ENCODE assay signal across 12 cellular contexts in the genomic region with DNA sequence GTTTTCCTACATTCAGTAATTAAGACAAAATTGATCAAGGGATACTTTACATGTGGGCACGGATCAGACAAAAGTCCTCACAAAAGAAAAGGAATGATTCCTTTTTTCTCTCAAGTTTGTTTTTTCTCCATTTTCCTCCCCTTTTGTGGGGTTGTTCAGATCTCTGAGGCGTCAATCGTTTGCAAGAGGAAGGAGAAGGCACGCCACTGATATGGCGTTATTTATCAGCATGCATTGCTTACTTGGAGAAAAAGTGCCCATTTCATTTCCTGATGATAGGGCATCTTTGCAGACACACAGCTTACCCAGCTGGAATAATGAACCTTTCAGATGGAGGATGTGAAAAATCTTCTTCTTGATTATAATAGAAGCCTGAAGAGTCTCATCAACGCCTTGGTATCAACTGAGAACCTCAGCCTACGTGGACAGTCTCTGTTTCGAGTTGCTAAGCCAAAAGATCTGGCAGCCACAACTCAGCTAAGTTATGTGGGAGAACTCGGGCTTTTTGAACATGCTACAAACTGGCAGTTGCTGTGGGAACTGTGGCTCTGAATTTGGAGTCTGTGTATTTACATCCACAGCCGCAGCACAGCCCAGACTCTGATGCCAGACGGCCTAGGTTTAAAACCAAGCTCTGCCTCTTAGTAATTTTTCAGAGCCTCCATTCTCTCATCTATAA. TPM values are rescaled to one million over a fixed set of nuclear protein-coding genes. Genes with fewer than 3 reads are reported as not detected.
DNase-seq lines count a peak whose midpoint lies in the region; ATAC-seq and TF ChIP-seq lines count a peak whose summit lies in the region.
"Had no signal": no experiment of that assay in that cellular context is flagged by ENCODE, and none has a peak within 500 bp of the region (broad histone marks: within the 10 kb centered on the region; RNA-seq: fewer than 3 reads in every experiment).

No MANE protein-coding gene starts in this region.

- CTCF ChIA-PET in CD8-positive, alpha-beta T cell (lab: Charles Lee), result interaction anchor here (0.6 to 4.2 kb wide), 16 partner anchors 10 to 178 kb away, joined by 3 to 34 read pairs (median 5); no protein-coding TSS in a partner anchor

- no peak for TF ChIP-seq CTCF in CD8-positive, alpha-beta T cell (IDR thresholded peaks at IDR 0.05)
- TF ChIP-seq CTCF in neutrophil (IDR thresholded peaks at IDR 0.05), result no peak
- no peak for TF ChIP-seq CTCF in osteocyte (IDR thresholded peaks at IDR 0.05)

- peak overlapping the region; percentile 55 for H3K4me3 Mint-ChIP-seq in CD8-positive, alpha-beta T cell
- no peak overlapping the region for H3K4me3 Mint-ChIP-seq in osteocyte (ENCODE audit: unreplicated experiment)

- ATAC-seq in CD8-positive, alpha-beta T cell, result peak; percentile 63
- ATAC-seq: HCT116 had no signal

- H3K36me3 Mint-ChIP-seq in CD8-positive, alpha-beta T cell, result peaks cover 88% of the 10 kb centered on the region
- no peaks in the 10 kb centered on the region for H3K36me3 Mint-ChIP-seq in osteocyte (ENCODE audit: unreplicated experiment)

- no peaks in the 10 kb centered on the region for H3K27me3 ChIP-seq in CD8-positive, alpha-beta T cell (ENCODE audit: insufficient read depth, low read length)
- no peaks in the 10 kb centered on the region for H3K27me3 ChIP-seq in neutrophil
- H3K27me3 ChIP-seq: SJSA1 had no signal

- peak overlapping the region; percentile 94 for H3K27ac Mint-ChIP-seq in CD8-positive, alpha-beta T cell
- no peak overlapping the region for H3K27ac Mint-ChIP-seq in osteocyte (ENCODE audit: unreplicated experiment)

- H3K36me3 ChIP-seq in CD8-positive, alpha-beta T cell (ENCODE audit: insufficient read depth, low read length), result peaks cover 25% of the 10 kb centered on the region
- H3K36me3 ChIP-seq in neutrophil, result peaks cover 90% of the 10 kb centered on the region
- H3K36me3 ChIP-seq: SJSA1 had no signal

- peak overlapping the region; percentile 47 for H3K27ac ChIP-seq in CD8-positive, alpha-beta T cell (ENCODE audit: low read depth, low read length)
- H3K27ac ChIP-seq in neutrophil, result peak overlapping the region; percentile 68
- H3K27ac ChIP-seq: parathyroid adenoma, SJSA1 had no signal

- H3K27me3 Mint-ChIP-seq in CD8-positive, alpha-beta T cell (ENCODE audit: low read depth), result no peaks in the 10 kb centered on the region
- H3K27me3 Mint-ChIP-seq in osteocyte (ENCODE audit: unreplicated experiment), result no peaks in the 10 kb centered on the region

- POLR2A ChIA-PET in CD8-positive, alpha-beta T cell (lab: Charles Lee), result interaction anchor here (0.7 to 4.3 kb wide), 15 partner anchors 10 to 105 kb away, joined by 3 to 25 read pairs (median 4); no protein-coding TSS in a partner anchor

- peaks cover 79% of the 10 kb centered on the region for H3K4me1 ChIP-seq in CD8-positive, alpha-beta T cell (ENCODE audit: insufficient read depth, low read length)
- H3K4me1 ChIP-seq in neutrophil (ENCODE audit: control insufficient read depth in 1 of 2, insufficient read depth in 1 of 2, low read depth in 1 of 2, low read length in 1 of 2), result peaks cover 37 to 69% of the 10 kb centered on the region in 2 experiments
- H3K4me1 ChIP-seq: parathyroid adenoma had no signal

- H3K9me3 Mint-ChIP-seq in CD8-positive, alpha-beta T cell, result peaks cover 7% of the 10 kb centered on the region
- peaks cover 11% of the 10 kb centered on the region for H3K9me3 Mint-ChIP-seq in osteocyte (ENCODE audit: unreplicated experiment)

- intact Hi-C loops in CD8-positive, alpha-beta T cell (cut with DNase I, micrococcal nuclease), result loop anchor here (1.0 to 5.0 kb wide), 6 partner anchors 9 to 41 kb away; no protein-coding TSS in a partner anchor

- H3K4me1 Mint-ChIP-seq in CD8-positive, alpha-beta T cell (ENCODE audit: low read depth), result peaks cover 87% of the 10 kb centered on the region
- peaks cover 12% of the 10 kb centered on the region for H3K4me1 Mint-ChIP-seq in osteocyte (ENCODE audit: unreplicated experiment)

- peak overlapping the region; percentile 16 for H3K4me3 ChIP-seq in CD8-positive, alpha-beta T cell (ENCODE audit: low read depth, low read length)
- H3K4me3 ChIP-seq in neutrophil (ENCODE audit: low read depth in 1 of 2, low read length in 1 of 2), result no peak overlapping the region
- H3K4me3 ChIP-seq: SJSA1 had no signal

- H3K9me3 ChIP-seq in CD8-positive, alpha-beta T cell (ENCODE audit: low read length), result no peaks in the 10 kb centered on the region
- H3K9me3 ChIP-seq in neutrophil, result no peaks in the 10 kb centered on the region
- H3K9me3 ChIP-seq: SJSA1 had no signal

- peak in 2 of 7 experiments; percentile 51 to 64 for DNase-seq in CD8-positive, alpha-beta T cell
- DNase-seq in M059J (ENCODE audit: low read depth) (peak; percentile 74), midbrain (lab: John Stamatoyannopoulos, UW) (no peak), OCI-M1 (lab: John Stamatoyannopoulos, UW) (no peak), osteocyte (ENCODE audit: extremely low spot score, unreplicated experiment) (no peak), iPS-NIHi11 (ENCODE audit: low spot score) (no peak)
- DNase-seq in activated naive CD4-positive, alpha-beta T cell treated with anti-CD3 and anti-CD28 coated beads, Interleukin-2, amount 50 U/mL, for 16 hours, result peak; percentile 52
- DNase-seq: NCI-H2107 had no signal

RNA-seq across cellular contexts. Expression of a gene that starts 36.0 kb away (rescaled TPM):
- total RNA-seq in CD8-positive, alpha-beta T cell, result 10 to 100 TPM; 92.5 to 93.2 TPM
- 18.6 and 22.9 TPM in 2 replicates for total RNA-seq in M059J (2014; rRNA removed; shearing (Covaris generic))
- total RNA-seq in osteocyte, result 4.8 and 6.3 TPM in 2 replicates

Comparison
In these comparisons a context has a peak if more than half of its experiments do, and no peak if none do; other contexts are left out.
1. DNase-seq: peak in M059J (single experiment) and activated naive CD4-positive, alpha-beta T cell treated with anti-CD3 and anti-CD28 coated beads, Interleukin-2, amount 50 U/mL, for 16 hours (single experiment); none in midbrain (single experiment), OCI-M1 (single experiment), osteocyte (single experiment) and iPS-NIHi11 (single experiment).